In the genomic region with DNA sequence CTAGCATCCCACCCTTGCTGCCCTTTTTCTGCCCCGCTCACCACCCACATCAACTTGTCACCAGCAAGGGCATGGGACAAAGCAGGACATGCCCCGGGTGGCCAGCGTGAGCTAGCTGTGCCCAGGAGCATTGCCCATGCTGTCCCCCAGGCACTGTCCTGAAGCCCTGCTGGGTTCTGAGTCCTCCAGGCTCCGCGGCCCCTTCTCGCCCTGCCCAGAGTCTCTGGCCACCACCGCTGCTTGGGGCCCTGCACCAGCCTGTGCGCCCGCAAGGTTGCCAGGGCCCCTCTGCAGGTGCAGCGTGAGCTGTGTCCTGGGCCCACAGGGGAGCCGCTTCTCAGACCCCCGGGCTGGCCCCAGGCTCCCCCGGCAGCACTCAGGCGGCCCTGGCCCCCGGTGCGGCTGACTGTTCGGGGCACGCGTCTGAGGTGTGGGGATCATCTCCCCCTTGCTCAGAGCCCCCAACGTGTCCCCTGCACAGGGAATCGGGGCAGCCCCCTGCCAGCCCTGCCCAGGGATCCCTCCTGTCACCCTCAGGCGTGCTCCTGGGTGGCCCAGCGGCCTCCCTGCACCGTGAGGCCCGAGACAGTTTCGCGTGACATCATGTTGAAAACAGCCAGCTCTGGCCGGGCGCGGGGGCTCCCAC, we compare ENCODE assay signal across 1 cellular context.
TF ChIP-seq lines count a peak whose summit lies in the region.

No MANE protein-coding gene starts in this region.

TF ChIP-seq in GM12878, 131 proteins besides CTCF, POLR2A, EP300 and RAD21:
- no peak for TF ChIP-seq NR2C2 (IDR thresholded peaks at IDR 0.05; ENCODE audit: borderline replicate concordance, control insufficient read depth, insufficient read length, low read depth)
- TF ChIP-seq, protein P1, sequence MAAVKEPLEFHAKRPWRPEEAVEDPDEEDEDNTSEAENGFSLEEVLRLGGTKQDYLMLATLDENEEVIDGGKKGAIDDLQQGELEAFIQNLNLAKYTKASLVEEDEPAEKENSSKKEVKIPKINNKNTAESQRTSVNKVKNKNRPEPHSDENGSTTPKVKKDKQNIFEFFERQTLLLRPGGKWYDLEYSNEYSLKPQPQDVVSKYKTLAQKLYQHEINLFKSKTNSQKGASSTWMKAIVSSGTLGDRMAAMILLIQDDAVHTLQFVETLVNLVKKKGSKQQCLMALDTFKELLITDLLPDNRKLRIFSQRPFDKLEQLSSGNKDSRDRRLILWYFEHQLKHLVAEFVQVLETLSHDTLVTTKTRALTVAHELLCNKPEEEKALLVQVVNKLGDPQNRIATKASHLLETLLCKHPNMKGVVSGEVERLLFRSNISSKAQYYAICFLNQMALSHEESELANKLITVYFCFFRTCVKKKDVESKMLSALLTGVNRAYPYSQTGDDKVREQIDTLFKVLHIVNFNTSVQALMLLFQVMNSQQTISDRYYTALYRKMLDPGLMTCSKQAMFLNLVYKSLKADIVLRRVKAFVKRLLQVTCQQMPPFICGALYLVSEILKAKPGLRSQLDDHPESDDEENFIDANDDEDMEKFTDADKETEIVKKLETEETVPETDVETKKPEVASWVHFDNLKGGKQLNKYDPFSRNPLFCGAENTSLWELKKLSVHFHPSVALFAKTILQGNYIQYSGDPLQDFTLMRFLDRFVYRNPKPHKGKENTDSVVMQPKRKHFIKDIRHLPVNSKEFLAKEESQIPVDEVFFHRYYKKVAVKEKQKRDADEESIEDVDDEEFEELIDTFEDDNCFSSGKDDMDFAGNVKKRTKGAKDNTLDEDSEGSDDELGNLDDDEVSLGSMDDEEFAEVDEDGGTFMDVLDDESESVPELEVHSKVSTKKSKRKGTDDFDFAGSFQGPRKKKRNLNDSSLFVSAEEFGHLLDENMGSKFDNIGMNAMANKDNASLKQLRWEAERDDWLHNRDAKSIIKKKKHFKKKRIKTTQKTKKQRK (IDR thresholded peaks at IDR 0.05; ENCODE audit: low read depth, low read length) = no peak
- TF ChIP-seq NRF1 (conservative IDR thresholded peaks at IDR 0.05; ENCODE audit: low read depth, low read length) = no peak
